In the genomic region with DNA sequence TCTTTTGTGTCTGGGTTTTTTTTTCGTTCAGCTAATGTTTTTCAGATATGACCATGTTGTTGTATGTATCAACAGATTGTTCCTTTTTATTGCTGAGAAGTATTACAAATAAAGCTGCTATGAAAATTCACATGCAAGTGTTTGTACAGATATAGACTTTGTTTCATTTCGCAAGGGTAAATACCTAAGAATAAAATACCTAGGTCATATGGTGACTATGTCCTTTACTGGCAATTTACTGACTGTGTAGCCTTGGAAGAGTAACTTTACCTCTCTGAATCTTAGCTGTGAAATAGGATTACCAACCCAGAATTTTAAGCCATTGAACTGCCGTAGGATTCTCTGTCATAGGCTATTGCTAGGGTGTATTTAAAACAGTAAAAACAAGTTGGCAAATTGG, we compare ENCODE assay signal across 25 cellular contexts. TPM values are rescaled to one million over a fixed set of nuclear protein-coding genes. Genes with fewer than 3 reads are reported as not detected.
DNase-seq lines count a peak whose midpoint lies in the region; ATAC-seq, FAIRE-seq and TF ChIP-seq lines count a peak whose summit lies in the region.
"Had no signal": no experiment of that assay in that cellular context is flagged by ENCODE, and none has a peak within 500 bp of the region (broad histone marks: within the 10 kb centered on the region; RNA-seq: fewer than 3 reads in every experiment).

No MANE protein-coding gene starts in this region.

- no peak for TF ChIP-seq EP300 in transverse colon (IDR thresholded peaks at IDR 0.05; ENCODE audit: low read depth)

- H3K4me1 Mint-ChIP-seq in activated naive CD4-positive, alpha-beta T cell treated with anti-CD3 and anti-CD28 coated beads, Interleukin-2, amount 50 U/mL, for 24 hours: peaks cover 26% of the 10 kb centered on the region
- H3K4me1 Mint-ChIP-seq in T-helper 17 cell (peaks cover 9% of the 10 kb centered on the region), immature natural killer cell (peaks cover 5 to 7% of the 10 kb centered on the region in 2 donors)
- H3K4me1 Mint-ChIP-seq: B cell had no signal

- peak overlapping the region; percentile 31 to 63 (median 37) for H3K27ac ChIP-seq in transverse colon
- H3K27ac ChIP-seq: 22Rv1, BLaER1, C4-2B, GM23248 had no signal

- no peaks in the 10 kb centered on the region for H3K9me3 Mint-ChIP-seq in activated naive CD4-positive, alpha-beta T cell treated with anti-CD3 and anti-CD28 coated beads, Interleukin-2, amount 50 U/mL, for 24 hours
- no peaks in the 10 kb centered on the region for H3K9me3 Mint-ChIP-seq in immature natural killer cell
- H3K9me3 Mint-ChIP-seq: CD4-positive, alpha-beta T cell had no signal

- H3K9me3 ChIP-seq in mucosa of descending colon: no peaks in the 10 kb centered on the region
- H3K9me3 ChIP-seq in transverse colon: no peaks in the 10 kb centered on the region
- no peaks in the 10 kb centered on the region for H3K9me3 ChIP-seq in T-helper 17 cell (ENCODE audit: control insufficient read depth, low read length, poor library complexity, severe bottlenecking)
- H3K9me3 ChIP-seq: BLaER1 had no signal

- no peaks in the 10 kb centered on the region for H3K27me3 ChIP-seq in transverse colon
- H3K27me3 ChIP-seq: BLaER1 had no signal

- no peaks in the 10 kb centered on the region for H3K27me3 Mint-ChIP-seq in activated naive CD4-positive, alpha-beta T cell treated with anti-CD3 and anti-CD28 coated beads, Interleukin-2, amount 50 U/mL, for 24 hours
- H3K27me3 Mint-ChIP-seq in T-helper 17 cell (peaks cover 5% of the 10 kb centered on the region), immature natural killer cell (ENCODE audit: low read depth in 3 of 3) (peaks cover 0 to 5% (median 2%) of the 10 kb centered on the region in 3 donors)
- H3K27me3 Mint-ChIP-seq: B cell; CD4-positive, alpha-beta T cell had no signal

- WGBS in transverse colon (ENCODE audit: low coverage in 1 of 2), 2 donors: 39 to 60% methylated on average over 3 of the region's 3 CpGs

- H3K27ac Mint-ChIP-seq in activated naive CD4-positive, alpha-beta T cell treated with anti-CD3 and anti-CD28 coated beads, Interleukin-2, amount 50 U/mL, for 24 hours: peak overlapping the region; percentile 60
- no peak overlapping the region for H3K27ac Mint-ChIP-seq in T-helper 17 cell
- no peak overlapping the region for H3K27ac Mint-ChIP-seq in immature natural killer cell
- H3K27ac Mint-ChIP-seq: B cell had no signal

- no peak for DNase-seq in activated naive CD4-positive, alpha-beta T cell treated with anti-CD3 and anti-CD28 coated beads, Interleukin-2, amount 50 U/mL, for 16 hours
- DNase-seq in mucosa of descending colon (no peak), transverse colon (no peak), T-helper 17 cell (no peak), immature natural killer cell (no peak)
- DNase-seq: Calu3; CD4-positive, alpha-beta T cell; COR-L47; DMS53; DMS79 treated with DMSO at 0.1 percent for 48 hours; GF-D8; GM23248; H7; HCEC 1CT had no signal

- FAIRE-seq in colon (lab: Jason Lieb, UNC): peak; percentile 41
- FAIRE-seq: A204.1, GM12891, GM18507, H1 had no signal

- in situ Hi-C loops in transverse colon (cut with MboI; ENCODE audit: low pct_ligation_motif_present in 1 of 4, low pct_unique_long_range_greater_than_20kb in 1 of 4, low sequenced_read_pairs in 3 of 4): loop anchor here (10.0 to 25.0 kb wide), 4 partner anchors 128 to 378 kb away; no protein-coding TSS in a partner anchor

- no peaks in the 10 kb centered on the region for H3K36me3 ChIP-seq in mucosa of descending colon (ENCODE audit: low read depth)
- H3K36me3 ChIP-seq in transverse colon: no peaks in the 10 kb centered on the region
- H3K36me3 ChIP-seq: BLaER1 had no signal

- no peak for TF ChIP-seq CTCF in mucosa of descending colon (IDR thresholded peaks at IDR 0.05)
- TF ChIP-seq CTCF in transverse colon (IDR thresholded peaks at IDR 0.05): no peak

- TF ChIP-seq POLR2A in transverse colon (IDR thresholded peaks at IDR 0.05): no peak

- no peak overlapping the region for H3K4me3 Mint-ChIP-seq in activated naive CD4-positive, alpha-beta T cell treated with anti-CD3 and anti-CD28 coated beads, Interleukin-2, amount 50 U/mL, for 24 hours
- H3K4me3 Mint-ChIP-seq in T-helper 17 cell: no peak overlapping the region
- no peak overlapping the region for H3K4me3 Mint-ChIP-seq in immature natural killer cell
- H3K4me3 Mint-ChIP-seq: B cell; CD4-positive, alpha-beta T cell had no signal

- intact Hi-C loops in mucosa of descending colon (cut with DNase I, micrococcal nuclease): loop anchor here (5.0 to 10.0 kb wide), 4 partner anchors 128 to 430 kb away; a partner anchor contains a TSS
- intact Hi-C loops in transverse colon (cut with DNase I; ENCODE audit: low total_unique reads): no loop called here

- ATAC-seq in mucosa of descending colon: peak; percentile 85
- ATAC-seq in GM21786 (IDR thresholded peaks at IDR 0.05; ENCODE audit: unreplicated experiment): no peak
- ATAC-seq in T-helper 17 cell: no peak

- peaks cover 2% of the 10 kb centered on the region for H3K36me3 Mint-ChIP-seq in activated naive CD4-positive, alpha-beta T cell treated with anti-CD3 and anti-CD28 coated beads, Interleukin-2, amount 50 U/mL, for 24 hours
- H3K36me3 Mint-ChIP-seq in T-helper 17 cell (ENCODE audit: low read depth): no peaks in the 10 kb centered on the region
- H3K36me3 Mint-ChIP-seq in immature natural killer cell: no peaks in the 10 kb centered on the region

- H3K4me3 ChIP-seq in mucosa of descending colon (no peak overlapping the region), transverse colon (no peak overlapping the region)
- H3K4me3 ChIP-seq: BLaER1, GM23248 had no signal

- peaks cover 3% of the 10 kb centered on the region for H3K4me1 ChIP-seq in mucosa of descending colon (ENCODE audit: low read depth)
- H3K4me1 ChIP-seq in transverse colon: peaks cover 0 to 13% (median 4%) of the 10 kb centered on the region in 4 donors
- H3K4me1 ChIP-seq: BLaER1 had no signal

RNA-seq across cellular contexts. Expression of a gene that starts 19.0 kb away (rescaled TPM):
- total RNA-seq in mucosa of descending colon: 1 to 10 TPM; 1.2 to 1.3 (median 1.3) TPM
- 1 to 10 TPM in 3 of 4 donors, under 1 TPM in 1; 1.00 to 2.9 (median 2.1) TPM for total RNA-seq in transverse colon
- 1 to 10 TPM in 1 of 2 donors, under 1 TPM in 1; 0.52 to 1.0 TPM for total RNA-seq in T-helper 17 cell
- under 1 TPM in 1 of 3 donors, not detected in 2; 0.07 TPM for polyA plus RNA-seq in immature natural killer cell
- polyA plus RNA-seq: GM23248 had no signal

RNA-seq across cellular contexts. Expression of a gene that starts 38.2 kb away (rescaled TPM):
- 100 to 1,000 TPM; 130 to 202 (median 195) TPM for total RNA-seq in mucosa of descending colon
- 100 to 1,000 TPM in 3 of 4 donors, 10 to 100 TPM in 1; 55.4 to 199 (median 127) TPM for total RNA-seq in transverse colon
- 10 to 100 TPM; 45.8 to 51.1 TPM for total RNA-seq in T-helper 17 cell
- polyA plus RNA-seq in immature natural killer cell: 100 to 1,000 TPM in 2 of 3 donors, 10 to 100 TPM in 1; 99.2 to 125 (median 105) TPM
